In genomic region chr1:84122780-84123382, GRCh38 we compare ENCODE assay signal across 8 cellular contexts. TPM values are rescaled to one million over a fixed set of nuclear protein-coding genes. Genes with fewer than 3 reads are reported as not detected.
DNase-seq lines count a peak whose midpoint lies in the region; ATAC-seq lines count a peak whose summit lies in the region.

No MANE protein-coding gene starts in this region.

- no peaks in the 10 kb centered on the region for H3K27me3 Mint-ChIP-seq in immature natural killer cell (ENCODE audit: low read depth in 3 of 3)

- no peaks in the 10 kb centered on the region for H3K9me3 Mint-ChIP-seq in immature natural killer cell

- H3K4me3 Mint-ChIP-seq in immature natural killer cell: no peak overlapping the region

- peak; percentile 58 for ATAC-seq in GM19324 (IDR thresholded peaks at IDR 0.05; ENCODE audit: low FRiP score, unreplicated experiment)
- ATAC-seq in HG02840 (IDR thresholded peaks at IDR 0.05; ENCODE audit: low FRiP score, unreplicated experiment): no peak

- H3K36me3 Mint-ChIP-seq in immature natural killer cell: peaks cover 0 to 4% (median 0%) of the 10 kb centered on the region in 3 donors

- in situ Hi-C loops in KBM-7 (cut with MboI; ENCODE audit: low pct_unique_long_range_greater_than_20kb, low sequenced_read_pairs): loop anchor here (25.0 kb wide), 1 partner anchor 186 kb away; no protein-coding TSS in a partner anchor

- no peak overlapping the region for H3K27ac Mint-ChIP-seq in immature natural killer cell

- H3K4me1 Mint-ChIP-seq in immature natural killer cell: no peaks in the 10 kb centered on the region

- DNase-seq in CD1c-positive myeloid dendritic cell (ENCODE audit: extremely low spot score) (peak; percentile 63), KBM-7 (peak; percentile 45), SHP77 treated with DMSO at 0.1 percent for 48 hours (lab: John Stamatoyannopoulos, UW) (peak; percentile 28), amygdala (lab: John Stamatoyannopoulos, UW) (peak in 29 of 56 donors; percentile 2 to 80 (median 27)), immature natural killer cell (peak; percentile 30 to 43 (median 30))
- peak; percentile 56 for DNase-seq in stimulated activated CD4-positive, alpha-beta T cell treated with anti-CD3 and anti-CD28 coated beads, Interleukin-4, amount 100 ng/mL, for 1 hour

RNA-seq across cellular contexts. Expression of gene PRKACB, which starts 21.2 kb away (rescaled TPM):
- 100 to 1,000 TPM; 129 to 147 (median 131) TPM for polyA plus RNA-seq in immature natural killer cell
